In genomic region chr15:50484781-50485180, GRCh38 we compare ENCODE assay signal across 15 cellular contexts.
DNase-seq lines count a peak whose midpoint lies in the region; ATAC-seq and TF ChIP-seq lines count a peak whose summit lies in the region.
"Had no signal": no experiment of that assay in that cellular context is flagged by ENCODE, and none has a peak within 500 bp of the region (broad histone marks: within the 10 kb centered on the region; RNA-seq: fewer than 3 reads in every experiment).

No MANE protein-coding gene starts in this region.

- peaks cover 8% of the 10 kb centered on the region for H3K36me3 ChIP-seq in GM06990 (ENCODE audit: control insufficient read depth, insufficient read depth, low read length)

- H3K4me3 ChIP-seq in GM06990 (replicated peaks; ENCODE audit: low read depth, low read length), result no peak overlapping the region
- H3K4me3 ChIP-seq: heart right ventricle had no signal

- no peaks in the 10 kb centered on the region for H3K27me3 ChIP-seq in GM06990 (replicated peaks; ENCODE audit: control insufficient read depth, insufficient read depth, low read length)
- H3K27me3 ChIP-seq: heart right ventricle had no signal

- ATAC-seq in GM18909 (IDR thresholded peaks at IDR 0.05; ENCODE audit: poor library complexity, unreplicated experiment) (peak; percentile 77), HG02588 (IDR thresholded peaks at IDR 0.05; ENCODE audit: unreplicated experiment) (peak; percentile 70), HG03442 (IDR thresholded peaks at IDR 0.05; ENCODE audit: unreplicated experiment) (peak; percentile 59)
- ATAC-seq: heart right ventricle, natural killer cell had no signal

- peak; percentile 42 for DNase-seq in GM06990 (ENCODE audit: extremely low read depth, insufficient read length)
- no peak for DNase-seq in SIG-M5 (lab: John Stamatoyannopoulos, UW)
- no peak for DNase-seq in amygdala (lab: John Stamatoyannopoulos, UW)
- DNase-seq in ureter (ENCODE audit: low spot score), result no peak
- no peak for DNase-seq in 8988T
- DNase-seq: activated naive CD4-positive, alpha-beta T cell treated with anti-CD3 and anti-CD28 coated beads, Interleukin-2, amount 10 ng/mL, durations not matched to agents 7 days and 5 days; heart right ventricle; natural killer cell; NCI-H526 treated with DMSO at 0.1 percent for 48 hours; retina; stimulated activated CD4-positive, alpha-beta T cell treated with anti-CD3 and anti-CD28 coated beads, Interleukin-4, amount 100 ng/mL, for 1 hour; stimulated activated naive CD4-positive, alpha-beta T cell had no signal

- TF ChIP-seq CTCF in GM06990 (IDR thresholded peaks at IDR 0.05; ENCODE audit: insufficient read depth, low read length, poor library complexity, severe bottlenecking), result no peak
